Comparison of ENCODE assay signal across 7 cellular contexts in the genomic region with DNA sequence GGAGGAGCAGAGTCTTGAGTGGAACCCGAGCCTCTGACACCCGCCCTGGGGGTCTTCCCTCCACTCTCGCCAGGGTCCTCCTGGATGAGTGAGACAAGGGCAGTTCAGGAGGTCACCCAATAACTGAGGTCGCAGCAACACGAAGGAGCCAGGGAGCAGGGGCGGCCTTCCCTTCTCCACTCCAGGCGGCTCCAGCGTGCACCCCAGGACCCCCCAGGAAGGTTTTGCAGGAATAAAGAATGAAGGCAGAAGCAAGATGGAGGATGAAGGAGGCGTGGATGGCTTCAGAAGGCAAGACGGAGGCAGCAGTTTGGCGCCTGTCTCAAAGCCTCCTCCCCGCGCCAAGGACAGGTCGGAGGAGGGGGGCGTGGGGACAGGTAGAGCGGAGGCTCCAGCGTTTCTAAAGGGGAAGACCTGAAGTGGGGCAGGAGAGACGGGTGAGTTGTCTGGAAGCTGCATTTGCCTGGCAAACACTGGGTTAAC. TPM values are rescaled to one million over a fixed set of nuclear protein-coding genes. Genes with fewer than 3 reads are reported as not detected.
DNase-seq lines count a peak whose midpoint lies in the region; ATAC-seq and TF ChIP-seq lines count a peak whose summit lies in the region.

No MANE protein-coding gene starts in this region.

- H3K9ac ChIP-seq in iPS-18a (ENCODE audit: low read length) = peak overlapping the region; percentile 48

- no peaks in the 10 kb centered on the region for H3K9me3 ChIP-seq in iPS-18a (ENCODE audit: control insufficient read depth, low read depth, low read length)

- peaks cover 20% of the 10 kb centered on the region for H3K27me3 Mint-ChIP-seq in activated CD8-positive, alpha-beta T cell treated with anti-CD3 and anti-CD28 coated beads, Interleukin-2, amount 10 ng/mL, durations not matched to agents 7 days and 5 days (ENCODE audit: low read depth)
- peaks cover 0 to 11% of the 10 kb centered on the region in 2 donors for H3K27me3 Mint-ChIP-seq in stimulated activated naive B cell treated with anti-CD40 and anti-IgM and Interleukin-4, amounts not matched to agents 10 μg/mL and 1 μg/mL and 100 μg/mL, for 72 hours

- peak; percentile 2 for ATAC-seq in activated CD8-positive, alpha-beta T cell treated with anti-CD3 and anti-CD28 coated beads, Interleukin-2, amount 10 ng/mL, durations not matched to agents 7 days and 5 days
- ATAC-seq in stimulated activated naive B cell treated with anti-CD40 and anti-IgM and Interleukin-4, amounts not matched to agents 10 μg/mL and 1 μg/mL and 100 μg/mL, for 72 hours (replicated peaks) = no peak

- peaks cover 7% of the 10 kb centered on the region for H3K27me3 ChIP-seq in iPS-18a (ENCODE audit: control insufficient read depth, insufficient read depth, low read length)

- no peaks in the 10 kb centered on the region for H3K36me3 ChIP-seq in iPS-18a (ENCODE audit: control insufficient read depth, low read depth, low read length)

- H3K9me3 Mint-ChIP-seq in activated CD8-positive, alpha-beta T cell treated with anti-CD3 and anti-CD28 coated beads, Interleukin-2, amount 10 ng/mL, durations not matched to agents 7 days and 5 days (ENCODE audit: insufficient read depth) = no peaks in the 10 kb centered on the region
- H3K9me3 Mint-ChIP-seq in stimulated activated naive B cell treated with anti-CD40 and anti-IgM and Interleukin-4, amounts not matched to agents 10 μg/mL and 1 μg/mL and 100 μg/mL, for 72 hours = no peaks in the 10 kb centered on the region

- no peak overlapping the region for H3K27ac ChIP-seq in iPS-18a (ENCODE audit: low read length)

- peaks cover 47% of the 10 kb centered on the region for H3K4me1 ChIP-seq in iPS-18a (ENCODE audit: control insufficient read depth, low read depth, low read length)

- POLR2A ChIA-PET in activated CD8-positive, alpha-beta T cell treated with anti-CD3 and anti-CD28 coated beads, Interleukin-2, amount 10 ng/mL, durations not matched to agents 7 days and 5 days (lab: Charles Lee) = interaction anchor here (1.1 to 1.3 kb wide), 2 partner anchors 13 to 39 kb away, joined by 3 read pairs; no protein-coding TSS in a partner anchor

- peak overlapping the region; percentile 74 for H3K4me3 ChIP-seq in HFF-Myc (replicated peaks; ENCODE audit: low read depth, low read length)
- H3K4me3 ChIP-seq in iPS-18a (ENCODE audit: low read length) = peak overlapping the region; percentile 84

- peaks cover 5% of the 10 kb centered on the region for H3K36me3 Mint-ChIP-seq in activated CD8-positive, alpha-beta T cell treated with anti-CD3 and anti-CD28 coated beads, Interleukin-2, amount 10 ng/mL, durations not matched to agents 7 days and 5 days (ENCODE audit: low read depth)
- no peaks in the 10 kb centered on the region for H3K36me3 Mint-ChIP-seq in stimulated activated naive B cell treated with anti-CD40 and anti-IgM and Interleukin-4, amounts not matched to agents 10 μg/mL and 1 μg/mL and 100 μg/mL, for 72 hours

- no peak for TF ChIP-seq CTCF in HFF-Myc (IDR thresholded peaks at IDR 0.05; ENCODE audit: low read depth, low read length, missing control alignments)

- H3K27ac Mint-ChIP-seq in activated CD8-positive, alpha-beta T cell treated with anti-CD3 and anti-CD28 coated beads, Interleukin-2, amount 10 ng/mL, durations not matched to agents 7 days and 5 days = peak overlapping the region; percentile 78
- peak overlapping the region; percentile 89 for H3K27ac Mint-ChIP-seq in stimulated activated naive B cell treated with anti-CD40 and anti-IgM and Interleukin-4, amounts not matched to agents 10 μg/mL and 1 μg/mL and 100 μg/mL, for 72 hours

- CTCF ChIA-PET in activated CD8-positive, alpha-beta T cell treated with anti-CD3 and anti-CD28 coated beads, Interleukin-2, amount 10 ng/mL, durations not matched to agents 7 days and 5 days (lab: Charles Lee) = interaction anchor here (1.0 to 1.8 kb wide), 6 partner anchors 11 to 189 kb away, joined by 3 to 6 read pairs (median 4); no protein-coding TSS in a partner anchor

- peaks cover 51% of the 10 kb centered on the region for H3K4me1 Mint-ChIP-seq in activated CD8-positive, alpha-beta T cell treated with anti-CD3 and anti-CD28 coated beads, Interleukin-2, amount 10 ng/mL, durations not matched to agents 7 days and 5 days (ENCODE audit: low read depth)
- peaks cover 43 to 69% of the 10 kb centered on the region in 2 donors for H3K4me1 Mint-ChIP-seq in stimulated activated naive B cell treated with anti-CD40 and anti-IgM and Interleukin-4, amounts not matched to agents 10 μg/mL and 1 μg/mL and 100 μg/mL, for 72 hours

- DNase-seq in HFF-Myc (ENCODE audit: extremely low read depth, low read depth) (no peak), anterior cingulate cortex (lab: John Stamatoyannopoulos, UW) (no peak), NCI-H82 treated with DMSO at 0.1 percent for 48 hours (lab: John Stamatoyannopoulos, UW; ENCODE audit: unreplicated experiment) (no peak)
- DNase-seq in activated CD8-positive, alpha-beta T cell treated with anti-CD3 and anti-CD28 coated beads, Interleukin-2, amount 10 ng/mL, durations not matched to agents 7 days and 5 days = no peak
- no peak for DNase-seq in stimulated activated naive B cell treated with anti-CD40 and anti-IgM and Interleukin-4, amounts not matched to agents 10 μg/mL and 1 μg/mL and 100 μg/mL, for 72 hours
- no peak for DNase-seq in effector CD8-positive, alpha-beta T cell (lab: John Stamatoyannopoulos, UW)

- H3K4me3 Mint-ChIP-seq in activated CD8-positive, alpha-beta T cell treated with anti-CD3 and anti-CD28 coated beads, Interleukin-2, amount 10 ng/mL, durations not matched to agents 7 days and 5 days = peak overlapping the region; percentile 79
- peak overlapping the region; percentile 88 to 91 for H3K4me3 Mint-ChIP-seq in stimulated activated naive B cell treated with anti-CD40 and anti-IgM and Interleukin-4, amounts not matched to agents 10 μg/mL and 1 μg/mL and 100 μg/mL, for 72 hours

RNA-seq across cellular contexts. Expression of a gene that starts 0.6 kb away (rescaled TPM):
- 10 to 100 TPM; 77.2 to 79.5 TPM for total RNA-seq in activated CD8-positive, alpha-beta T cell treated with anti-CD3 and anti-CD28 coated beads, Interleukin-2, amount 10 ng/mL, durations not matched to agents 7 days and 5 days
